20 cellular contexts compared by ENCODE assay signal in genomic region chr2:188898261-188898660, GRCh38.
DNase-seq lines count a peak whose midpoint lies in the region; ATAC-seq and TF ChIP-seq lines count a peak whose summit lies in the region.
"Had no signal": no experiment of that assay in that cellular context is flagged by ENCODE, and none has a peak within 500 bp of the region (broad histone marks: within the 10 kb centered on the region; RNA-seq: fewer than 3 reads in every experiment).

No MANE protein-coding gene starts in this region.

- TF ChIP-seq EP300 in esophagus muscularis mucosa (IDR thresholded peaks at IDR 0.05) = no peak

- H3K9ac ChIP-seq in GM23248 = 0 out of 2 replicates have a peak overlapping the region, but pooled peaks have one; percentile 51
- H3K9ac ChIP-seq: BLaER1 had no signal

- TF ChIP-seq POLR2A in esophagus muscularis mucosa (IDR thresholded peaks at IDR 0.05; ENCODE audit: low read depth) = no peak
- no peak for TF ChIP-seq POLR2A in erythroblast (IDR thresholded peaks at IDR 0.05; ENCODE audit: low read length)

- H3K27me3 ChIP-seq in GM23248 (replicated peaks; ENCODE audit: insufficient read depth) = no peaks in the 10 kb centered on the region
- H3K27me3 ChIP-seq in esophagus muscularis mucosa = no peaks in the 10 kb centered on the region
- H3K27me3 ChIP-seq in osteoblast (ENCODE audit: insufficient read depth, low read length) = no peaks in the 10 kb centered on the region
- H3K27me3 ChIP-seq in tibial artery = no peaks in the 10 kb centered on the region
- no peaks in the 10 kb centered on the region for H3K27me3 ChIP-seq in brain microvascular endothelial cell (replicated peaks)
- H3K27me3 ChIP-seq: BLaER1, upper lobe of left lung had no signal

- intact Hi-C loops in esophagus muscularis mucosa (cut with DNase I) = loop anchor here (10.0 kb wide), 1 partner anchor 77 kb away; the partner anchor contains the start of gene COL3A1
- intact Hi-C loops in tibial artery (cut with DNase I; ENCODE audit: low total_unique reads) = loop anchor here (10.0 kb wide), 1 partner anchor 77 kb away; the partner anchor contains the start of gene COL3A1

- H3K4me1 ChIP-seq in GM23248 (ENCODE audit: insufficient read depth) = peaks cover 32% of the 10 kb centered on the region
- peaks cover 3 to 35% (median 28%) of the 10 kb centered on the region in 4 donors for H3K4me1 ChIP-seq in esophagus muscularis mucosa
- peaks cover 16% of the 10 kb centered on the region for H3K4me1 ChIP-seq in osteoblast (ENCODE audit: insufficient read depth, low read length)
- H3K4me1 ChIP-seq in tibial artery = peaks cover 0 to 39% (median 6%) of the 10 kb centered on the region in 4 donors
- H3K4me1 ChIP-seq: BLaER1, upper lobe of left lung had no signal

- no peak for ATAC-seq in GM21529 (IDR thresholded peaks at IDR 0.05; ENCODE audit: unreplicated experiment)
- ATAC-seq: left ventricle myocardium superior; stimulated activated effector memory CD8-positive, alpha-beta T cell treated with anti-CD3 and anti-CD28 coated beads, Interleukin-12 subunit alpha, Interleukin-12 subunit beta, amount 100 ng/mL, for 72 hours had no signal

- TF ChIP-seq CTCF in esophagus muscularis mucosa (IDR thresholded peaks at IDR 0.05) (no peak), osteoblast (IDR thresholded peaks at IDR 0.05; ENCODE audit: extremely low read depth, low read depth, low read length) (no peak), tibial artery (IDR thresholded peaks at IDR 0.05) (no peak), brain microvascular endothelial cell (IDR thresholded peaks at IDR 0.05; ENCODE audit: low read depth, low read length, missing control alignments) (no peak)

- no peaks in the 10 kb centered on the region for H3K9me2 ChIP-seq in GM23248 (ENCODE audit: insufficient read depth)

- in situ Hi-C loops in GM23248 (cut with MboI) (no loop called here), brain microvascular endothelial cell (cut with HindIII; ENCODE audit: low pct_ligation_motif_present, low sequenced_read_pairs) (no loop called here)

- peaks cover 15% of the 10 kb centered on the region for H3F3A ChIP-seq in GM23248 (ENCODE audit: insufficient read depth)

- H3K9me3 ChIP-seq in GM23248 (ENCODE audit: low read depth) = no peaks in the 10 kb centered on the region
- no peaks in the 10 kb centered on the region for H3K9me3 ChIP-seq in esophagus muscularis mucosa
- H3K9me3 ChIP-seq in osteoblast (ENCODE audit: low read depth, low read length) = no peaks in the 10 kb centered on the region
- H3K9me3 ChIP-seq in tibial artery = no peaks in the 10 kb centered on the region
- H3K9me3 ChIP-seq: BLaER1, upper lobe of left lung had no signal

- peak overlapping the region; percentile 68 for H3K4me2 ChIP-seq in GM23248 (ENCODE audit: unreplicated experiment)
- H3K4me2 ChIP-seq in osteoblast (ENCODE audit: insufficient read depth, low read length) = no peak overlapping the region
- H3K4me2 ChIP-seq: BLaER1 had no signal

- 4% methylated on average over 4 of the region's 4 CpGs for WGBS in GM23248 (ENCODE audit: low coverage in 1 of 2, low lambda C conversion rate in 2 of 2, missing lambda C conversion rate in 2 of 2), 2 experiments
- WGBS in esophagus muscularis mucosa = 36% methylated on average over 4 of the region's 4 CpGs

- H3K36me3 ChIP-seq in GM23248 (ENCODE audit: low read depth) (no peaks in the 10 kb centered on the region), esophagus muscularis mucosa (no peaks in the 10 kb centered on the region), osteoblast (ENCODE audit: insufficient read depth, low read length) (no peaks in the 10 kb centered on the region), tibial artery (no peaks in the 10 kb centered on the region), brain microvascular endothelial cell (replicated peaks) (no peaks in the 10 kb centered on the region)
- H3K36me3 ChIP-seq: BLaER1, upper lobe of left lung had no signal

- H4K20me1 ChIP-seq in GM23248 (ENCODE audit: insufficient read depth) = no peaks in the 10 kb centered on the region
- H4K20me1 ChIP-seq in osteoblast (ENCODE audit: insufficient read depth, low read length) = no peaks in the 10 kb centered on the region
- H4K20me1 ChIP-seq: BLaER1 had no signal

- H3K27ac ChIP-seq in GM23248 = peak overlapping the region; percentile 68
- peak overlapping the region; percentile 54 to 68 (median 65) for H3K27ac ChIP-seq in esophagus muscularis mucosa (replicated peaks in 1 of 4)
- peak overlapping the region; percentile 62 for H3K27ac ChIP-seq in osteoblast (ENCODE audit: low read depth, low read length)
- H3K27ac ChIP-seq in tibial artery = peak overlapping the region; percentile 67 to 79
- H3K27ac ChIP-seq in brain microvascular endothelial cell = no peak overlapping the region
- H3K27ac ChIP-seq: BLaER1, upper lobe of left lung had no signal

- DNase-seq in GM23248 (peak; percentile 39), esophagus muscularis mucosa (ENCODE audit: extremely low spot score) (no peak), osteoblast (ENCODE audit: insufficient read length, low spot score, missing footprints) (no peak), tibial artery (no peak), erythroblast (lab: John Stamatoyannopoulos, UW) (no peak), brain microvascular endothelial cell (no peak), SKM-1 (lab: John Stamatoyannopoulos, UW; ENCODE audit: unreplicated experiment) (no peak)
- DNase-seq: activated CD4-positive, CD25-positive, alpha-beta regulatory T cell treated with anti-CD3 and anti-CD28 coated beads, Interleukin-2, amount 50 U/mL, for 72 hours; activated naive CD4-positive, alpha-beta T cell treated with Interleukin-2 at 50 U/mL for 16 hours; activated T-cell treated with anti-CD3 and anti-CD28 coated beads, Interleukin-2, amount 50 U/mL, for 24 hours; amygdala; KBM-7; left ventricle myocardium superior; NCI-H1694 treated with DMSO at 0.1 percent for 48 hours; NCI-H2227 treated with DMSO at 0.1 percent for 48 hours; NCI-H748 treated with DMSO at 0.1 percent for 48 hours; upper lobe of left lung had no signal

- peak overlapping the region; percentile 77 for H2AFZ ChIP-seq in GM23248
- no peak overlapping the region for H2AFZ ChIP-seq in osteoblast (ENCODE audit: low read length)

- H3K4me3 ChIP-seq in GM23248 (no peak overlapping the region), esophagus muscularis mucosa (no peak overlapping the region), osteoblast (ENCODE audit: insufficient read depth, low read length) (no peak overlapping the region), tibial artery (no peak overlapping the region), brain microvascular endothelial cell (ENCODE audit: low read depth, low read length) (no peak overlapping the region)
- H3K4me3 ChIP-seq: BLaER1, upper lobe of left lung had no signal

- H3K79me2 ChIP-seq in GM23248 (ENCODE audit: insufficient read depth) (no peaks in the 10 kb centered on the region), osteoblast (ENCODE audit: insufficient read depth, low read length) (no peaks in the 10 kb centered on the region)
